ENCODE assay signal across 9 cellular contexts in the genomic region with DNA sequence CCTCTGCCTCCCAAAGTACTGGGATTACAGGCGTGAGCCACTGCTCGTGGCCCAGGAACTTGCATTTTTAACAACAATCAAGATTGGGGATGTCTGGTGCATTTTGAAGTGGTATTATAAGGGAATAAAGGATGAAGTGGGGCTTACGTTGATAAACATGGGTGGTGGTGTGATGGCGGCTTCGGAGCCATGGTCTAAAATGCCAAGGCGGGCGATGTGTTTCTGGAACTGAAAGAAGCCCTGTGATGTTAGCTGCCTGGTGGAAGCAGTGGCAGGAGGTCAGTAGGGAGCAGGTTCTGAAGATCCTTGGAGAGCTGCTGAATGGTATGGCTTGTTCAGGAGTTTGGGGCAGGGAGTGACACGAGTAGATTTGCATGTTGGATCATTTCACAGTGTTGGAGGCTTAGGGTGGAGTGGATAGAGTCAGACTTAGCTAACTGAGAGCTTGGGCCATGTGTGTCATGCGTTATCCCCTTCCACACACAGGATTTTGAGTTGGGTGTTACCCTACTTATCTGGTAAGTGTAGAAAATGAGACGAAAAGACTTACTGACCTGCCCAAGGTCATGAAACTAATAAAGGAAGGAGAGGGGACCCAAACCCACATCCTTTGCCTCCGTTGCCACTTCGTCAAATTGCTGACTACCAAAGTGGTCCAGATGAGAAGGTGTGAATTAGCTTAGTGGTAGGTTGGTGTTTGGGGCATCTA. TPM values are rescaled to one million over a fixed set of nuclear protein-coding genes. Genes with fewer than 3 reads are reported as not detected.
A peak's percentile ranks its signal among the peaks of the same experiment; 100 is the strongest.
DNase-seq lines count a peak whose midpoint lies in the region; ATAC-seq and TF ChIP-seq lines count a peak whose summit lies in the region.
"Had no signal": no experiment of that assay in that cellular context is flagged by ENCODE, and none has a peak within 500 bp of the region (broad histone marks: within the 10 kb centered on the region; RNA-seq: fewer than 3 reads in every experiment).

No MANE protein-coding gene starts in this region.

- CTCF ChIA-PET in HEK293 (lab: Yijun Ruan, JAX), result interaction anchor here (0.9 kb wide), 1 partner anchor 473 kb away, joined by 3 read pairs; no protein-coding TSS in a partner anchor

- no peak for DNase-seq in activated naive CD4-positive, alpha-beta T cell treated with anti-CD3 and anti-CD28 coated beads, Interleukin-2, amount 50 U/mL, for 72 hours (ENCODE audit: low spot score in 2 of 2)
- DNase-seq in memory B cell (ENCODE audit: low spot score in 2 of 2), result no peak
- DNase-seq in NCI-H146 (lab: John Stamatoyannopoulos, UW), result no peak
- no peak for DNase-seq in amygdala (lab: John Stamatoyannopoulos, UW)
- no peak for DNase-seq in mucosa of descending colon

- no peaks in the 10 kb centered on the region for H3K27me3 Mint-ChIP-seq in memory B cell

- H3K27ac Mint-ChIP-seq in activated naive CD4-positive, alpha-beta T cell treated with anti-CD3 and anti-CD28 coated beads, Interleukin-2, amount 50 U/mL, for 72 hours, result peak overlapping the region; percentile 77 to 88
- H3K27ac Mint-ChIP-seq in memory B cell, result peak overlapping the region; percentile 85

- H3K4me3 Mint-ChIP-seq in memory B cell, result peak overlapping the region; percentile 88

- peak overlapping the region; percentile 84; the same call in 1 of the 2 replicates for H3K4me3 ChIP-seq in HEK293 (ENCODE audit: low read depth, low read length)
- no peak overlapping the region for H3K4me3 ChIP-seq in mucosa of descending colon

- H3K4me1 ChIP-seq in HEK293 (ENCODE audit: control insufficient read depth, insufficient read depth, low read length), result no peaks in the 10 kb centered on the region
- peaks cover 19% of the 10 kb centered on the region for H3K4me1 ChIP-seq in mucosa of descending colon (ENCODE audit: low read depth)

- intact Hi-C loops in mucosa of descending colon (cut with DNase I, micrococcal nuclease), result no loop called here

- peaks cover 6 to 30% of the 10 kb centered on the region in 2 experiments; a peak in 2 of 3 replicates for H3K36me3 ChIP-seq in HEK293 (ENCODE audit: control insufficient read depth in 2 of 2, insufficient read depth in 1 of 2, low read length in 2 of 2)
- no peaks in the 10 kb centered on the region for H3K36me3 ChIP-seq in mucosa of descending colon (ENCODE audit: low read depth)

- H3K4me1 Mint-ChIP-seq in memory B cell, result peaks cover 33% of the 10 kb centered on the region

- H3K9me3 ChIP-seq in HEK293 (ENCODE audit: control insufficient read depth, insufficient read depth, low read depth, low read length) (no peaks in the 10 kb centered on the region), mucosa of descending colon (no peaks in the 10 kb centered on the region)

- H3K27ac ChIP-seq in 22Rv1 (peak overlapping the region; percentile 76; the same call in 1 of the 2 replicates), HEK293 (ENCODE audit: extremely low read depth, low read depth, low read length) (no peak overlapping the region)

- peaks cover 14 to 25% of the 10 kb centered on the region in 2 donors for H3K36me3 Mint-ChIP-seq in activated naive CD4-positive, alpha-beta T cell treated with anti-CD3 and anti-CD28 coated beads, Interleukin-2, amount 50 U/mL, for 72 hours
- peaks cover 8% of the 10 kb centered on the region for H3K36me3 Mint-ChIP-seq in memory B cell

- H3K9me3 Mint-ChIP-seq in activated naive CD4-positive, alpha-beta T cell treated with anti-CD3 and anti-CD28 coated beads, Interleukin-2, amount 50 U/mL, for 72 hours, result no peaks in the 10 kb centered on the region
- H3K9me3 Mint-ChIP-seq in memory B cell, result no peaks in the 10 kb centered on the region

- no peak for ATAC-seq in activated naive CD4-positive, alpha-beta T cell treated with anti-CD3 and anti-CD28 coated beads, Interleukin-2, amount 50 U/mL, for 72 hours
- ATAC-seq in memory B cell (ENCODE audit: low read depth) (no peak), GM18868 (IDR thresholded peaks at IDR 0.05; ENCODE audit: unreplicated experiment) (no peak), mucosa of descending colon (no peak)

- no peak for TF ChIP-seq CTCF in 22Rv1 (IDR thresholded peaks at IDR 0.05)
- no peak for TF ChIP-seq CTCF in HEK293 (tag by site-specific recombination; IDR thresholded peaks at IDR 0.05)
- no peak for TF ChIP-seq CTCF in mucosa of descending colon (IDR thresholded peaks at IDR 0.05)

- POLR2A ChIA-PET in HEK293 (lab: Yijun Ruan, JAX), result interaction anchor here (0.7 to 3.0 kb wide), 2 partner anchors 17 to 50 kb away, joined by 3 to 14 read pairs; a partner anchor contains a TSS

TF ChIP-seq in HEK293, 187 proteins besides CTCF, POLR2A, EP300 and RAD21:
- TF ChIP-seq ZNF175 (tag by site-specific recombination; IDR thresholded peaks at IDR 0.05), result no peak
- no peak for TF ChIP-seq ZNF10 (tag by site-specific recombination; IDR thresholded peaks at IDR 0.05)
- TF ChIP-seq ZNF2 (tag by site-specific recombination; IDR thresholded peaks at IDR 0.05), result no peak
- TF ChIP-seq, protein P1, sequence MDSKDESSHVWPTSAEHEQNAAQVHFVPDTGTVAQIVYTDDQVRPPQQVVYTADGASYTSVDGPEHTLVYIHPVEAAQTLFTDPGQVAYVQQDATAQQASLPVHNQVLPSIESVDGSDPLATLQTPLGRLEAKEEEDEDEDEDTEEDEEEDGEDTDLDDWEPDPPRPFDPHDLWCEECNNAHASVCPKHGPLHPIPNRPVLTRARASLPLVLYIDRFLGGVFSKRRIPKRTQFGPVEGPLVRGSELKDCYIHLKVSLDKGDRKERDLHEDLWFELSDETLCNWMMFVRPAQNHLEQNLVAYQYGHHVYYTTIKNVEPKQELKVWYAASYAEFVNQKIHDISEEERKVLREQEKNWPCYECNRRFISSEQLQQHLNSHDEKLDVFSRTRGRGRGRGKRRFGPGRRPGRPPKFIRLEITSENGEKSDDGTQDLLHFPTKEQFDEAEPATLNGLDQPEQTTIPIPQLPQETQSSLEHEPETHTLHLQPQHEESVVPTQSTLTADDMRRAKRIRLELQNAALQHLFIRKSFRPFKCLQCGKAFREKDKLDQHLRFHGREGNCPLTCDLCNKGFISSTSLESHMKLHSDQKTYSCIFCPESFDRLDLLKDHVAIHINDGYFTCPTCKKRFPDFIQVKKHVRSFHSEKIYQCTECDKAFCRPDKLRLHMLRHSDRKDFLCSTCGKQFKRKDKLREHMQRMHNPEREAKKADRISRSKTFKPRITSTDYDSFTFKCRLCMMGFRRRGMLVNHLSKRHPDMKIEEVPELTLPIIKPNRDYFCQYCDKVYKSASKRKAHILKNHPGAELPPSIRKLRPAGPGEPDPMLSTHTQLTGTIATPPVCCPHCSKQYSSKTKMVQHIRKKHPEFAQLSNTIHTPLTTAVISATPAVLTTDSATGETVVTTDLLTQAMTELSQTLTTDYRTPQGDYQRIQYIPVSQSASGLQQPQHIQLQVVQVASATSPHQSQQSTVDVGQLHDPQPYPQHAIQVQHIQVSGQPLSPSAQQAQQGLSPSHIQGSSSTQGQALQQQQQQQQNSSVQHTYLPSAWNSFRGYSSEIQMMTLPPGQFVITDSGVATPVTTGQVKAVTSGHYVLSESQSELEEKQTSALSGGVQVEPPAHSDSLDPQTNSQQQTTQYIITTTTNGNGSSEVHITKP (tag by site-specific recombination; IDR thresholded peaks at IDR 0.05), result peak; percentile 60
- TF ChIP-seq OSR2 (tag by site-specific recombination; IDR thresholded peaks at IDR 0.05), result no peak
- TF ChIP-seq KLF10 (tag by site-specific recombination; IDR thresholded peaks at IDR 0.05), result no peak
- TF ChIP-seq, protein P2, sequence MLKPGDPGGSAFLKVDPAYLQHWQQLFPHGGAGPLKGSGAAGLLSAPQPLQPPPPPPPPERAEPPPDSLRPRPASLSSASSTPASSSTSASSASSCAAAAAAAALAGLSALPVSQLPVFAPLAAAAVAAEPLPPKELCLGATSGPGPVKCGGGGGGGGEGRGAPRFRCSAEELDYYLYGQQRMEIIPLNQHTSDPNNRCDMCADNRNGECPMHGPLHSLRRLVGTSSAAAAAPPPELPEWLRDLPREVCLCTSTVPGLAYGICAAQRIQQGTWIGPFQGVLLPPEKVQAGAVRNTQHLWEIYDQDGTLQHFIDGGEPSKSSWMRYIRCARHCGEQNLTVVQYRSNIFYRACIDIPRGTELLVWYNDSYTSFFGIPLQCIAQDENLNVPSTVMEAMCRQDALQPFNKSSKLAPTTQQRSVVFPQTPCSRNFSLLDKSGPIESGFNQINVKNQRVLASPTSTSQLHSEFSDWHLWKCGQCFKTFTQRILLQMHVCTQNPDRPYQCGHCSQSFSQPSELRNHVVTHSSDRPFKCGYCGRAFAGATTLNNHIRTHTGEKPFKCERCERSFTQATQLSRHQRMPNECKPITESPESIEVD (tag by site-specific recombination; IDR thresholded peaks at IDR 0.05), result no peak
- TF ChIP-seq ZNF341 (tag by site-specific recombination; IDR thresholded peaks at IDR 0.05; ENCODE audit: low read depth), result no peak
- no peak for TF ChIP-seq ZNF670 (tag by site-specific recombination; IDR thresholded peaks at IDR 0.05; ENCODE audit: low read depth)
- no peak for TF ChIP-seq ZNF146 (tag by site-specific recombination; IDR thresholded peaks at IDR 0.05)
- no peak for TF ChIP-seq GLI2 (tag by site-specific recombination; IDR thresholded peaks at IDR 0.05; ENCODE audit: borderline replicate concordance, low read depth)
- TF ChIP-seq ZNF600 (tag by site-specific recombination; IDR thresholded peaks at IDR 0.05), result peak; percentile 16; the same call in 1 of the 2 replicates
- no peak for TF ChIP-seq ZNF302 (tag by site-specific recombination; IDR thresholded peaks at IDR 0.05; ENCODE audit: low read depth)

RNA-seq across cellular contexts. Expression of a gene that starts 1.5 kb away (rescaled TPM):
- total RNA-seq in activated naive CD4-positive, alpha-beta T cell treated with anti-CD3 and anti-CD28 coated beads, Interleukin-2, amount 50 U/mL, for 72 hours, result 100 to 1,000 TPM; 123 to 159 TPM
- total RNA-seq in mucosa of descending colon, result 10 to 100 TPM; 47.9 to 51.7 (median 50.0) TPM

RNA-seq across cellular contexts. Expression of a gene that starts 24.5 kb away (rescaled TPM):
- 10 to 100 TPM; 36.3 to 37.1 TPM for total RNA-seq in activated naive CD4-positive, alpha-beta T cell treated with anti-CD3 and anti-CD28 coated beads, Interleukin-2, amount 50 U/mL, for 72 hours
- 100 to 1,000 TPM; 269 to 272 (median 271) TPM for total RNA-seq in mucosa of descending colon

RNA-seq across cellular contexts. Expression of a gene that starts 36.7 kb away (rescaled TPM):
- total RNA-seq in activated naive CD4-positive, alpha-beta T cell treated with anti-CD3 and anti-CD28 coated beads, Interleukin-2, amount 50 U/mL, for 72 hours, result under 1 TPM in 1 of 2 donors, not detected in 1; 0.09 TPM
- not detected for total RNA-seq in mucosa of descending colon
- total RNA-seq: T-helper 1 cell treated with Interleukin-12 subunit alpha and Interleukin-12 subunit beta and Interleukin-4 antibody, amounts not matched to agents 30 ng/mL and 1 ng/mL, for 36 hours had no signal

RNA-seq across cellular contexts. Expression of a gene that starts 49.6 kb away (rescaled TPM):
- total RNA-seq in activated naive CD4-positive, alpha-beta T cell treated with anti-CD3 and anti-CD28 coated beads, Interleukin-2, amount 50 U/mL, for 72 hours, result 10 to 100 TPM; 63.2 to 76.7 TPM
- 10 to 100 TPM; 65.4 to 76.1 (median 71.3) TPM for total RNA-seq in mucosa of descending colon

Comparison
In these comparisons a context has a peak if more than half of its experiments do, and no peak if none do; other contexts are left out.
1. RNA of a gene that starts 24.5 kb away (total RNA-seq): 269 to 272 TPM in mucosa of descending colon; 36.3 to 37.1 TPM in activated naive CD4-positive, alpha-beta T cell treated with anti-CD3 and anti-CD28 coated beads, Interleukin-2, amount 50 U/mL, for 72 hours; every median in the first group is over 4 times any median in the second.